1 cellular context compared by ENCODE assay signal in the genomic region with DNA sequence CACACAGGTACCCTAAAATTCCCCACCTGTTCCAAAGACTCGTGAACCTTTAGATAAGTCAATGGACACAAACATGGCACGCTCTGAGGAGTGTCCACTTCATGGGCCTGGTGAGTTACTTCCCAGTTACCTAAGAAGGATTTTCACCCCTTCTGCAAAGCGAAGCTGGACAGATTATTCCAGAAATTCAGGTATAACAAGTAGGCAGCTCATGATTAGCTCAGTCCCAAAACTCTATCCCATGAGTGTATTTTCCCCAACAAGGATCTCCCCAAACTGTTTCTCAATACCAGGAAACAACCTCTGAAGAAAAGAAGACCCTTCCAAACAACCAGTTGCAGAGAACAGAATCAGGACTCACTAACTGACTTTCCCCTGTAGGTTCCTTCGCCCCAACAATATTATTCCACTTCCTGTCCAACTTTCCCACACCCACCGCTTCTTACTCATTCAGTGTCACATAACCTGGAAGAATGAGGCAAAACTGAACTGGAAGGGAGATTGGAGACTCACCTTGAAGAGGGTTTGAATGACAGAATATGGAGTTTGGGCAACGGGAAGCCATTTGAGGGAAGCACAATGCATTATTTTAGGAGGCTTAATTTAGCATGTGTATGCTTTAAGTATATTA.
TF ChIP-seq lines count a peak whose summit lies in the region.

No MANE protein-coding gene starts in this region.

TF ChIP-seq in IMR-90, 13 proteins besides CTCF, POLR2A, EP300 and RAD21 (continued from another document):
- TF ChIP-seq CHD1 (IDR thresholded peaks at IDR 0.05; ENCODE audit: low read depth, low read length) (no peak), FOS (IDR thresholded peaks at IDR 0.05; ENCODE audit: low read depth, low read length) (no peak), SMC3 (IDR thresholded peaks at IDR 0.05; ENCODE audit: low read depth, low read length) (no peak)
